3 cellular contexts compared by ENCODE assay signal in the genomic region with DNA sequence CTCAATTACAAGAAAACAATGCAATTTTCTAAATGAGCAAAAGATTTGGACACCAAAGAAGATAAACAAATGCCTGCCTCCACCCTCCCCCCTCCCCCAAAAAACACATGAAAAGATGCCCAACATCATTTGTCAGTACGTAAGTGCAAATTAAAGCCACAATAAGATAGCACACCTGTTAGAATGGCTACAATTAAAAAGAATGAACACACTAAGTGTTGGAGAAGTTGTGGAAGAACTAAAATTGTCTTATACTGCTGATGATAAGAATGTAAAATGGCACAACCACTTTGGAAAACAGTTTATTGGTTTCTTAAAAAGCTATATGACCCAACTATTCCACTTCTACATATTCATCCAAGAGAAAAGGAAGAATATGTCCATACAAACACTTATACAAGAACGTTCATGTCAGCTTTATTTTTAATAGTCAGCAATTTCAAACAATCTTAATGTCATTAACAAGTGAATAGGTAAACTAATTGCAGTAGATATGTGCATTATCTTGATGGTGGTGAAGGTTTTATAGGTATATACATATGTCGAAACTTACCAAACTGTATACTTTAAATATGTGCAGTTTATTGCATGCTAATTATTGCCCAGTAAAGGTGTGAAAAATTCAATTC.
A peak's percentile ranks its signal among the peaks of the same experiment; 100 is the strongest.
TF ChIP-seq lines count a peak whose summit lies in the region.

No MANE protein-coding gene starts in this region.

TF ChIP-seq in HepG2, 621 proteins besides CTCF, POLR2A, EP300 and RAD21:
- TF ChIP-seq ZNF570 (CRISPR knock-in tag; IDR thresholded peaks at IDR 0.05; ENCODE audit: borderline replicate concordance) (no peak), MAFK (conservative IDR thresholded peaks at IDR 0.05 in 1 of 2, IDR thresholded peaks at IDR 0.05 in 1 of 2; ENCODE audit: low read length in 2 of 2) (peak; percentile 88 to 92), MAFF (IDR thresholded peaks at IDR 0.05; ENCODE audit: low read depth, low read length) (peak; percentile 92)

TF ChIP-seq in IMR-90, 13 proteins besides CTCF, POLR2A, EP300 and RAD21:
- no peak for TF ChIP-seq MXI1 (IDR thresholded peaks at IDR 0.05; ENCODE audit: borderline replicate concordance, low read depth, low read length)
- peak; percentile 88 for TF ChIP-seq MAFK (IDR thresholded peaks at IDR 0.05; ENCODE audit: low read depth, low read length)
- TF ChIP-seq RFX5 (IDR thresholded peaks at IDR 0.05; ENCODE audit: low read depth, low read length): no peak

TF ChIP-seq in K562, 482 proteins besides CTCF, POLR2A, EP300 and RAD21:
- TF ChIP-seq C11orf30 (IDR thresholded peaks at IDR 0.05; ENCODE audit: low read depth) (peak; percentile 82), NKRF (IDR thresholded peaks at IDR 0.05; ENCODE audit: borderline replicate concordance) (no peak), BCOR (IDR thresholded peaks at IDR 0.05) (no peak), SMAD3 (CRISPR knock-in tag; conservative IDR thresholded peaks at IDR 0.05) (no peak), DNMT1 (IDR thresholded peaks at IDR 0.05) (no peak), MAFF (IDR thresholded peaks at IDR 0.05; ENCODE audit: low read length) (peak; percentile 68), HDAC6 (IDR thresholded peaks at IDR 0.05; ENCODE audit: low read depth, low read length) (no peak), ERF (CRISPR knock-in tag; IDR thresholded peaks at IDR 0.05) (no peak), NFXL1 (CRISPR knock-in tag; IDR thresholded peaks at IDR 0.05) (no peak), LCOR (CRISPR knock-in tag; IDR thresholded peaks at IDR 0.05) (no peak), TARDBP (IDR thresholded peaks at IDR 0.05) (no peak), ZNF184 (CRISPR knock-in tag; IDR thresholded peaks at IDR 0.05) (peak; percentile 59; the same call in 1 of the 2 replicates), PCBP1 (IDR thresholded peaks at IDR 0.05; ENCODE audit: low read depth, low read length, poor library complexity, severe bottlenecking) (no peak), SMC3 (conservative IDR thresholded peaks at IDR 0.05; ENCODE audit: insufficient read depth, low read depth, low read length) (no peak), MAFK (IDR thresholded peaks at IDR 0.05; ENCODE audit: low read length) (peak; percentile 74), ZNF316 (IDR thresholded peaks at IDR 0.05) (peak; percentile 94), ZNF655 (CRISPR knock-in tag; IDR thresholded peaks at IDR 0.05) (no peak), XRCC3 (IDR thresholded peaks at IDR 0.05) (no peak), RBM25 (IDR thresholded peaks at IDR 0.05; ENCODE audit: low read depth, low read length, severe bottlenecking) (peak; percentile 47), MAFG (tag; conservative IDR thresholded peaks at IDR 0.05) (peak; percentile 77), ZNF311 (CRISPR knock-in tag; IDR thresholded peaks at IDR 0.05) (no peak), SIN3B (IDR thresholded peaks at IDR 0.05; ENCODE audit: low read depth) (no peak)
- TF ChIP-seq, protein P1, sequence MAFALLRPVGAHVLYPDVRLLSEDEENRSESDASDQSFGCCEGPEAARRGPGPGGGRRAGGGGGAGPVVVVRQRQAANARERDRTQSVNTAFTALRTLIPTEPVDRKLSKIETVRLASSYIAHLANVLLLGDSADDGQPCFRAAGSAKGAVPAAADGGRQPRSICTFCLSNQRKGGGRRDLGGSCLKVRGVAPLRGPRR (CRISPR knock-in tag; IDR thresholded peaks at IDR 0.05): no peak
- TF ChIP-seq, protein P2, sequence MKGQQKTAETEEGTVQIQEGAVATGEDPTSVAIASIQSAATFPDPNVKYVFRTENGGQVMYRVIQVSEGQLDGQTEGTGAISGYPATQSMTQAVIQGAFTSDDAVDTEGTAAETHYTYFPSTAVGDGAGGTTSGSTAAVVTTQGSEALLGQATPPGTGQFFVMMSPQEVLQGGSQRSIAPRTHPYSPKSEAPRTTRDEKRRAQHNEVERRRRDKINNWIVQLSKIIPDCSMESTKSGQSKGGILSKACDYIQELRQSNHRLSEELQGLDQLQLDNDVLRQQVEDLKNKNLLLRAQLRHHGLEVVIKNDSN (CRISPR knock-in tag; IDR thresholded peaks at IDR 0.05): no peak
- TF ChIP-seq, protein P3, sequence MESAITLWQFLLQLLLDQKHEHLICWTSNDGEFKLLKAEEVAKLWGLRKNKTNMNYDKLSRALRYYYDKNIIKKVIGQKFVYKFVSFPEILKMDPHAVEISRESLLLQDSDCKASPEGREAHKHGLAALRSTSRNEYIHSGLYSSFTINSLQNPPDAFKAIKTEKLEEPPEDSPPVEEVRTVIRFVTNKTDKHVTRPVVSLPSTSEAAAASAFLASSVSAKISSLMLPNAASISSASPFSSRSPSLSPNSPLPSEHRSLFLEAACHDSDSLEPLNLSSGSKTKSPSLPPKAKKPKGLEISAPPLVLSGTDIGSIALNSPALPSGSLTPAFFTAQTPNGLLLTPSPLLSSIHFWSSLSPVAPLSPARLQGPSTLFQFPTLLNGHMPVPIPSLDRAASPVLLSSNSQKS (CRISPR knock-in tag; IDR thresholded peaks at IDR 0.05): no peak
- TF ChIP-seq, protein P4, sequence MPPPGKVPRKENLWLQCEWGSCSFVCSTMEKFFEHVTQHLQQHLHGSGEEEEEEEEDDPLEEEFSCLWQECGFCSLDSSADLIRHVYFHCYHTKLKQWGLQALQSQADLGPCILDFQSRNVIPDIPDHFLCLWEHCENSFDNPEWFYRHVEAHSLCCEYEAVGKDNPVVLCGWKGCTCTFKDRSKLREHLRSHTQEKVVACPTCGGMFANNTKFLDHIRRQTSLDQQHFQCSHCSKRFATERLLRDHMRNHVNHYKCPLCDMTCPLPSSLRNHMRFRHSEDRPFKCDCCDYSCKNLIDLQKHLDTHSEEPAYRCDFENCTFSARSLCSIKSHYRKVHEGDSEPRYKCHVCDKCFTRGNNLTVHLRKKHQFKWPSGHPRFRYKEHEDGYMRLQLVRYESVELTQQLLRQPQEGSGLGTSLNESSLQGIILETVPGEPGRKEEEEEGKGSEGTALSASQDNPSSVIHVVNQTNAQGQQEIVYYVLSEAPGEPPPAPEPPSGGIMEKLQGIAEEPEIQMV (tag; conservative IDR thresholded peaks at IDR 0.05; ENCODE audit: low read depth): no peak
